In the genomic region with DNA sequence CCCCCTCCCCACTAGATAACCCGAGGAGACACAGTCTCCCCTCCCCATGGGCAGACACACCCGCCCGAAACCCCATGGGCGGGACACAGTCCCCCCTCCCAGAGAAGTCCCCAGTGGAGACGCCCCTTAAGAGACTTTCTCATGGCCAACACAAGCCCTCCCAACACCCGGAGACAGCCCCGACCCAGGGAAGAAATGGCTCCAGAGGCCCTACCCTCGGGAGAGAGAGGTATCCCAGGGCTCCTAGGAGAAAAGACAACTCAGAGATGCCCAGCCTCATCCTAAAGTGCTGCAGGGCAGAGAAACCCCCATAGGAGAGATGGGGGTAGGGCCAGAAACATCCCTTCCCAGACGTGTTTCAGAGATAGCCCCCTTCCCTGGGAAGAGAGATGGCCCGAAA, we compare ENCODE assay signal across 8 cellular contexts. TPM values are rescaled to one million over a fixed set of nuclear protein-coding genes. Genes with fewer than 3 reads are reported as not detected.
A peak's percentile ranks its signal among the peaks of the same experiment; 100 is the strongest.
DNase-seq lines count a peak whose midpoint lies in the region; ATAC-seq and TF ChIP-seq lines count a peak whose summit lies in the region.

No MANE protein-coding gene starts in this region.

- peak overlapping the region; percentile 98 for H3K4me3 ChIP-seq in OCI-LY3 (ENCODE audit: low read length)
- H3K4me3 ChIP-seq in endodermal cell (ENCODE audit: low read length) = no peak overlapping the region
- H3K4me3 ChIP-seq in trophoblast cell (ENCODE audit: low read depth, low read length) = no peak overlapping the region

- CTCF ChIA-PET in CD4-positive, alpha-beta T cell (lab: Charles Lee) = interaction anchor here (1.0 kb wide), 1 partner anchor 28 kb away, joined by 3 read pairs; no protein-coding TSS in a partner anchor

- H3K27me3 Mint-ChIP-seq in CD4-positive, alpha-beta T cell = no peaks in the 10 kb centered on the region
- no peaks in the 10 kb centered on the region for H3K27me3 Mint-ChIP-seq in endodermal cell (ENCODE audit: insufficient read depth)

- peak overlapping the region; percentile 77 for H2AK5ac ChIP-seq in trophoblast cell (ENCODE audit: low read length)

- no peak for DNase-seq in CD4-positive, alpha-beta T cell
- peak; percentile 83 for DNase-seq in endodermal cell
- DNase-seq in trophoblast cell = peak in 1 of 2 donors; percentile 18
- no peak for DNase-seq in kidney tubule cell (ENCODE audit: low spot score)
- DNase-seq in AG08395 (ENCODE audit: low spot score) = no peak

- H3K79me2 ChIP-seq in OCI-LY3 (ENCODE audit: low read length) = no peaks in the 10 kb centered on the region
- peaks cover 9% of the 10 kb centered on the region for H3K79me2 ChIP-seq in trophoblast cell (ENCODE audit: control insufficient read depth, insufficient read depth, low read length, poor library complexity)

- H2BK12ac ChIP-seq in trophoblast cell (ENCODE audit: low read length) = peak overlapping the region; percentile 85

- H3K27ac Mint-ChIP-seq in CD4-positive, alpha-beta T cell = no peak overlapping the region
- peak overlapping the region; percentile 80 for H3K27ac Mint-ChIP-seq in endodermal cell

- H3K79me1 ChIP-seq in trophoblast cell (ENCODE audit: low read length) = peaks cover 21% of the 10 kb centered on the region

- H4K12ac ChIP-seq in trophoblast cell (ENCODE audit: low read depth, low read length) = peak overlapping the region; percentile 68

- no peak overlapping the region; the same call in 1 of the 2 replicates for H2AFZ ChIP-seq in OCI-LY3 (ENCODE audit: low read depth, low read length)
- peak overlapping the region; percentile 75 for H2AFZ ChIP-seq in trophoblast cell (ENCODE audit: insufficient read depth, low read length, poor library complexity)

- peak overlapping the region; percentile 83 for H4K91ac ChIP-seq in trophoblast cell (ENCODE audit: low read depth, low read length)

- peak overlapping the region; percentile 85 for H2BK5ac ChIP-seq in trophoblast cell (ENCODE audit: low read depth, low read length, poor library complexity)

- H3K27ac ChIP-seq in CD4-positive, alpha-beta T cell (ENCODE audit: low read depth, low read length) = no peak overlapping the region
- no peak overlapping the region for H3K27ac ChIP-seq in OCI-LY3 (ENCODE audit: low read length)
- H3K27ac ChIP-seq in endodermal cell (ENCODE audit: low read depth, low read length) = no peak overlapping the region
- no peak overlapping the region for H3K27ac ChIP-seq in trophoblast cell (ENCODE audit: low read depth, low read length)

- H3K4ac ChIP-seq in trophoblast cell (ENCODE audit: low read depth, low read length) = peak overlapping the region; percentile 88

- peak overlapping the region; percentile 80 for H4K8ac ChIP-seq in trophoblast cell (ENCODE audit: low read depth, low read length)

- H3K4me3 Mint-ChIP-seq in CD4-positive, alpha-beta T cell = peak overlapping the region; percentile 79
- peak overlapping the region; percentile 72 for H3K4me3 Mint-ChIP-seq in endodermal cell

- H4K20me1 ChIP-seq in OCI-LY3 (ENCODE audit: insufficient read depth, low read length) = no peaks in the 10 kb centered on the region

- H3K4me1 ChIP-seq in OCI-LY3 (ENCODE audit: low read length) (peaks cover 15% of the 10 kb centered on the region), endodermal cell (ENCODE audit: control insufficient read depth, insufficient read depth, low read length) (no peaks in the 10 kb centered on the region), trophoblast cell (ENCODE audit: control insufficient read depth in 1 of 2, insufficient read depth in 2 of 2, low read length in 2 of 2) (peaks cover 11 to 16% of the 10 kb centered on the region in 2 experiments)

- intact Hi-C loops in CD4-positive, alpha-beta T cell (cut with DNase I, micrococcal nuclease) = loop anchor here in 1 of 2 experiments (2.0 kb wide), 1 partner anchor 72 kb away; a partner anchor contains a TSS

- H3K9me3 ChIP-seq in CD4-positive, alpha-beta T cell (ENCODE audit: control insufficient read depth, low read length) = no peaks in the 10 kb centered on the region
- no peaks in the 10 kb centered on the region for H3K9me3 ChIP-seq in OCI-LY3 (ENCODE audit: insufficient read depth, low read length)
- H3K9me3 ChIP-seq in endodermal cell (ENCODE audit: control insufficient read depth, low read length) = no peaks in the 10 kb centered on the region
- no peaks in the 10 kb centered on the region for H3K9me3 ChIP-seq in trophoblast cell (ENCODE audit: insufficient read depth, low read depth, low read length)

- H3K4me2 ChIP-seq in OCI-LY3 (ENCODE audit: low read length) = peak overlapping the region; percentile 83
- peak overlapping the region; percentile 43 for H3K4me2 ChIP-seq in trophoblast cell (ENCODE audit: low read length)

- no peak overlapping the region for H3K23ac ChIP-seq in trophoblast cell (ENCODE audit: low read length)

- peak overlapping the region; percentile 54 for H3K18ac ChIP-seq in trophoblast cell (ENCODE audit: low read length)

- H2BK120ac ChIP-seq in trophoblast cell (ENCODE audit: insufficient read depth, low read length, poor library complexity) = peak overlapping the region; percentile 57

- no peaks in the 10 kb centered on the region for H3K27me3 ChIP-seq in CD4-positive, alpha-beta T cell (ENCODE audit: control insufficient read depth, insufficient read depth, low read length)
- no peaks in the 10 kb centered on the region for H3K27me3 ChIP-seq in OCI-LY3 (ENCODE audit: low read depth, low read length)
- H3K27me3 ChIP-seq in endodermal cell (ENCODE audit: control insufficient read depth, insufficient read depth, low read length, poor library complexity, severe bottlenecking) = no peaks in the 10 kb centered on the region
- no peaks in the 10 kb centered on the region for H3K27me3 ChIP-seq in trophoblast cell (ENCODE audit: insufficient read depth, low read length)

- no peak for TF ChIP-seq CTCF in CD4-positive, alpha-beta T cell (IDR thresholded peaks at IDR 0.05)
- no peak for TF ChIP-seq CTCF in OCI-LY3 (IDR thresholded peaks at IDR 0.05; ENCODE audit: low read depth, low read length)
- no peak for TF ChIP-seq CTCF in endodermal cell (conservative IDR thresholded peaks at IDR 0.05)

- 45 to 76% methylated on average over 2 to 10 of the region's 10 CpGs for WGBS in endodermal cell (ENCODE audit: insufficient coverage in 1 of 2, insufficient read length in 1 of 2), 2 experiments
- WGBS in trophoblast cell (ENCODE audit: extremely low coverage, insufficient coverage, insufficient read length) = no CpG with 5 or more reads among the region's 10 CpGs

- H3K14ac ChIP-seq in trophoblast cell (ENCODE audit: low read length) = peak overlapping the region; percentile 51

- H3K36me3 ChIP-seq in OCI-LY3 (replicated peaks; ENCODE audit: low read depth, low read length) (no peaks in the 10 kb centered on the region), endodermal cell (ENCODE audit: control insufficient read depth, insufficient read depth, low read length) (peaks cover 8% of the 10 kb centered on the region), trophoblast cell (ENCODE audit: control insufficient read depth in 1 of 2, insufficient read depth in 2 of 2, low read length in 2 of 2) (no peaks in the 10 kb centered on the region)

- no peaks in the 10 kb centered on the region for H3K36me3 Mint-ChIP-seq in CD4-positive, alpha-beta T cell (ENCODE audit: low read depth)
- H3K36me3 Mint-ChIP-seq in endodermal cell (ENCODE audit: low read depth) = peaks cover 14% of the 10 kb centered on the region

- H3K9me3 Mint-ChIP-seq in CD4-positive, alpha-beta T cell = no peaks in the 10 kb centered on the region
- H3K9me3 Mint-ChIP-seq in endodermal cell = no peaks in the 10 kb centered on the region

- ATAC-seq in CD4-positive, alpha-beta T cell (ENCODE audit: poor library complexity) = no peak
- ATAC-seq in GM21360 (IDR thresholded peaks at IDR 0.05; ENCODE audit: unreplicated experiment) (no peak), GM19035 (IDR thresholded peaks at IDR 0.05; ENCODE audit: unreplicated experiment) (no peak)

- POLR2A ChIA-PET in CD4-positive, alpha-beta T cell (lab: Charles Lee) = interaction anchor here (0.7 to 2.2 kb wide), 9 partner anchors 8 to 214 kb away, joined by 3 to 16 read pairs (median 5); a partner anchor contains a TSS

- H3K4me1 Mint-ChIP-seq in CD4-positive, alpha-beta T cell (ENCODE audit: low read depth) = peaks cover 10% of the 10 kb centered on the region
- peaks cover 47% of the 10 kb centered on the region for H3K4me1 Mint-ChIP-seq in endodermal cell

- peak overlapping the region; percentile 62 for H3K9ac ChIP-seq in OCI-LY3 (ENCODE audit: low read length)
- H3K9ac ChIP-seq in endodermal cell (ENCODE audit: extremely low read depth, low read length, poor library complexity, severe bottlenecking) = no peak overlapping the region
- no peak overlapping the region for H3K9ac ChIP-seq in trophoblast cell (ENCODE audit: low read length)

RNA-seq across cellular contexts. Expression of a gene that starts 27.4 kb away (rescaled TPM):
- total RNA-seq in CD4-positive, alpha-beta T cell = under 1 TPM in 1 of 2 experiments, not detected in 1; 0.17 TPM
- 10 to 100 TPM; 45.4 to 69.7 TPM for total RNA-seq in endodermal cell
- polyA plus RNA-seq in endodermal cell (2013, experiment 1 of 2) = 17.2 TPM
- polyA plus RNA-seq in endodermal cell (2013, experiment 2 of 2) = 13.5 TPM
- 5.0 TPM in 2 replicates for polyA plus RNA-seq in trophoblast cell (2013)

Comparison
In these comparisons a context has a peak if more than half of its experiments do, and no peak if none do; other contexts are left out.
1. RNA of a gene that starts 27.4 kb away (total RNA-seq): 45.4 to 69.7 TPM in endodermal cell; 0.17 TPM in CD4-positive, alpha-beta T cell; every median in the first group is over 10 times any median in the second.